In genomic region chr11:128687321-128687720, GRCh38 we compare ENCODE assay signal across 8 cellular contexts. TPM values are rescaled to one million over a fixed set of nuclear protein-coding genes. Genes with fewer than 3 reads are reported as not detected.
DNase-seq lines count a peak whose midpoint lies in the region; ATAC-seq and TF ChIP-seq lines count a peak whose summit lies in the region.

No MANE protein-coding gene starts in this region.

- H3K9me3 ChIP-seq in thyroid gland = no peaks in the 10 kb centered on the region

- no peak for TF ChIP-seq POLR2A in thyroid gland (IDR thresholded peaks at IDR 0.05)

- DNase-seq in activated CD8-positive, alpha-beta memory T cell treated with anti-CD3 and anti-CD28 coated beads, Interleukin-2, amount 10 ng/mL, durations not matched to agents 7 days and 5 days = no peak
- no peak for DNase-seq in activated CD8-positive, alpha-beta memory T cell treated with anti-CD3 and anti-CD28 coated beads for 24 hours
- DNase-seq in activated naive CD4-positive, alpha-beta T cell treated with anti-CD3 and anti-CD28 coated beads, Interleukin-2, amount 50 U/mL, for 72 hours (ENCODE audit: low spot score in 2 of 2) = no peak
- DNase-seq in iPS-NIHi7 (ENCODE audit: extremely low spot score) (peak; percentile 64), thyroid gland (peak; percentile 19 to 29), NCI-H1436 treated with DMSO at 0.1 percent for 48 hours (lab: John Stamatoyannopoulos, UW) (no peak), SW 1271 (lab: John Stamatoyannopoulos, UW) (no peak), NCI-H2081 (lab: John Stamatoyannopoulos, UW) (no peak)

- H3K27ac Mint-ChIP-seq in activated CD8-positive, alpha-beta memory T cell treated with anti-CD3 and anti-CD28 coated beads, Interleukin-2, amount 10 ng/mL, durations not matched to agents 7 days and 5 days = no peak overlapping the region
- H3K27ac Mint-ChIP-seq in activated naive CD4-positive, alpha-beta T cell treated with anti-CD3 and anti-CD28 coated beads, Interleukin-2, amount 50 U/mL, for 72 hours = no peak overlapping the region

- no peak overlapping the region for H3K27ac ChIP-seq in thyroid gland

- H3K27me3 ChIP-seq in thyroid gland = peaks cover 27% of the 10 kb centered on the region

- H3K4me1 Mint-ChIP-seq in activated CD8-positive, alpha-beta memory T cell treated with anti-CD3 and anti-CD28 coated beads, Interleukin-2, amount 10 ng/mL, durations not matched to agents 7 days and 5 days = peaks cover 32% of the 10 kb centered on the region

- H3K36me3 Mint-ChIP-seq in activated CD8-positive, alpha-beta memory T cell treated with anti-CD3 and anti-CD28 coated beads, Interleukin-2, amount 10 ng/mL, durations not matched to agents 7 days and 5 days = no peaks in the 10 kb centered on the region
- H3K36me3 Mint-ChIP-seq in activated naive CD4-positive, alpha-beta T cell treated with anti-CD3 and anti-CD28 coated beads, Interleukin-2, amount 50 U/mL, for 72 hours = peaks cover 0 to 6% of the 10 kb centered on the region in 2 donors

- TF ChIP-seq CTCF in thyroid gland (IDR thresholded peaks at IDR 0.05) = no peak

- peak overlapping the region in 1 of 3 donors; percentile 21 for H3K4me3 ChIP-seq in thyroid gland (replicated peaks in 1 of 3)

- H3K4me3 Mint-ChIP-seq in activated CD8-positive, alpha-beta memory T cell treated with anti-CD3 and anti-CD28 coated beads, Interleukin-2, amount 10 ng/mL, durations not matched to agents 7 days and 5 days = peak overlapping the region; percentile 69

- WGBS in thyroid gland, 2 donors = 1 to 6% methylated on average over 18 to 19 of the region's 19 CpGs

- peak; percentile 35 for ATAC-seq in activated CD8-positive, alpha-beta memory T cell treated with anti-CD3 and anti-CD28 coated beads, Interleukin-2, amount 10 ng/mL, durations not matched to agents 7 days and 5 days
- ATAC-seq in activated naive CD4-positive, alpha-beta T cell treated with anti-CD3 and anti-CD28 coated beads, Interleukin-2, amount 50 U/mL, for 72 hours = peak; percentile 48 to 64

- H3K4me1 ChIP-seq in thyroid gland = peaks cover 27 to 44% of the 10 kb centered on the region in 2 donors

- H3K9me3 Mint-ChIP-seq in activated CD8-positive, alpha-beta memory T cell treated with anti-CD3 and anti-CD28 coated beads, Interleukin-2, amount 10 ng/mL, durations not matched to agents 7 days and 5 days (ENCODE audit: low read depth) = no peaks in the 10 kb centered on the region
- no peaks in the 10 kb centered on the region for H3K9me3 Mint-ChIP-seq in activated naive CD4-positive, alpha-beta T cell treated with anti-CD3 and anti-CD28 coated beads, Interleukin-2, amount 50 U/mL, for 72 hours

- CTCF ChIA-PET in activated CD8-positive, alpha-beta memory T cell treated with anti-CD3 and anti-CD28 coated beads, Interleukin-2, amount 10 ng/mL, durations not matched to agents 7 days and 5 days (lab: Charles Lee) = interaction anchor here (1.2 to 3.7 kb wide), 3 partner anchors 49 to 144 kb away, joined by 5 to 14 read pairs (median 5); no protein-coding TSS in a partner anchor

- intact Hi-C loops in thyroid gland (cut with DNase I) = no loop called here

- peaks cover 72% of the 10 kb centered on the region for H3K27me3 Mint-ChIP-seq in activated CD8-positive, alpha-beta memory T cell treated with anti-CD3 and anti-CD28 coated beads, Interleukin-2, amount 10 ng/mL, durations not matched to agents 7 days and 5 days

- H3K36me3 ChIP-seq in thyroid gland = no peaks in the 10 kb centered on the region

RNA-seq across cellular contexts. Expression of gene FLI1, which starts 6.6 kb away (rescaled TPM):
- 100 to 1,000 TPM in 1 of 2 experiments, 10 to 100 TPM in 1; 85.0 to 105 TPM for total RNA-seq in activated CD8-positive, alpha-beta memory T cell treated with anti-CD3 and anti-CD28 coated beads, Interleukin-2, amount 10 ng/mL, durations not matched to agents 7 days and 5 days
- total RNA-seq in activated naive CD4-positive, alpha-beta T cell treated with anti-CD3 and anti-CD28 coated beads, Interleukin-2, amount 50 U/mL, for 72 hours = 10 to 100 TPM; 44.4 to 69.4 TPM
- total RNA-seq in thyroid gland = 10 to 100 TPM in 3 of 4 donors, 1 to 10 TPM in 1; 8.7 to 26.7 (median 19.9) TPM

Comparison
In these comparisons a context has a peak if more than half of its experiments do, and no peak if none do; other contexts are left out.
1. DNase-seq: peak in iPS-NIHi7 (single experiment) and thyroid gland (2 of 2); none in activated CD8-positive, alpha-beta memory T cell treated with anti-CD3 and anti-CD28 coated beads, Interleukin-2, amount 10 ng/mL, durations not matched to agents 7 days and 5 days (single experiment), activated CD8-positive, alpha-beta memory T cell treated with anti-CD3 and anti-CD28 coated beads for 24 hours (single experiment), activated naive CD4-positive, alpha-beta T cell treated with anti-CD3 and anti-CD28 coated beads, Interleukin-2, amount 50 U/mL, for 72 hours (0 of 2), NCI-H1436 treated with DMSO at 0.1 percent for 48 hours (single experiment), SW 1271 (0 of 2) and NCI-H2081 (0 of 2).